Comparison of ENCODE assay signal across 9 cellular contexts in genomic region chr12:71755146-71755892, GRCh38. TPM values are rescaled to one million over a fixed set of nuclear protein-coding genes. Genes with fewer than 3 reads are reported as not detected.
DNase-seq lines count a peak whose midpoint lies in the region; ATAC-seq, FAIRE-seq and TF ChIP-seq lines count a peak whose summit lies in the region.
"Had no signal": no experiment of that assay in that cellular context is flagged by ENCODE, and none has a peak within 500 bp of the region (broad histone marks: within the 10 kb centered on the region; RNA-seq: fewer than 3 reads in every experiment).

No MANE protein-coding gene starts in this region.

- H3K36me3 ChIP-seq in ascending aorta (peaks cover 0 to 29% of the 10 kb centered on the region in 2 donors), iPS-18a (ENCODE audit: control insufficient read depth, low read depth, low read length) (peaks cover 7% of the 10 kb centered on the region)

- ATAC-seq in HG03378 (IDR thresholded peaks at IDR 0.05; ENCODE audit: unreplicated experiment), result peak; percentile 64

- peak overlapping the region; percentile 91 to 96 for H3K4me3 ChIP-seq in ascending aorta
- peak overlapping the region; percentile 94 for H3K4me3 ChIP-seq in iPS-18a (ENCODE audit: low read length)
- peak overlapping the region; percentile 98 for H3K4me3 ChIP-seq in skeletal muscle cell (ENCODE audit: low read depth, low read length)

- no peak for TF ChIP-seq CTCF in ascending aorta (IDR thresholded peaks at IDR 0.05)

- intact Hi-C loops in ascending aorta (cut with DNase I), result loop anchor here (2.0 to 10.0 kb wide), 4 partner anchors 69 to 1511 kb away; partner anchors contain the start of genes CNOT2 and TMEM19

- H3K27ac ChIP-seq in ascending aorta (peak overlapping the region; percentile 97 to 98), iPS-18a (ENCODE audit: low read length) (no peak overlapping the region)

- DNase-seq in C1 segment of cervical spinal cord (lab: John Stamatoyannopoulos, UW) (peak in 11 of 14 donors; percentile 40 to 73 (median 61)), GM19239 (ENCODE audit: insufficient read length, low spot score) (peak; percentile 39), T follicular helper cell (ENCODE audit: low read depth) (peak; percentile 37), ascending aorta (ENCODE audit: low spot score in 2 of 2) (peak in 1 of 2 donors; percentile 75), skeletal muscle cell (ENCODE audit: low read depth) (peak; percentile 30), NCI-H524 treated with DMSO at 0.1 percent for 48 hours (lab: John Stamatoyannopoulos, UW) (no peak)

- H3K27me3 ChIP-seq in ascending aorta (no peaks in the 10 kb centered on the region), iPS-18a (ENCODE audit: control insufficient read depth, insufficient read depth, low read length) (no peaks in the 10 kb centered on the region)

- H3K9me3 ChIP-seq in ascending aorta, result peaks cover 0 to 15% of the 10 kb centered on the region in 2 donors
- H3K9me3 ChIP-seq in iPS-18a (ENCODE audit: control insufficient read depth, low read depth, low read length), result no peaks in the 10 kb centered on the region

- H3K4me1 ChIP-seq in ascending aorta, result peaks cover 4 to 12% of the 10 kb centered on the region in 2 donors
- H3K4me1 ChIP-seq in iPS-18a (ENCODE audit: control insufficient read depth, low read depth, low read length), result peaks cover 11% of the 10 kb centered on the region

- FAIRE-seq in GM19239 (lab: Jason Lieb, UNC), result peak; percentile 65
- FAIRE-seq: colon had no signal

- peak overlapping the region; percentile 85 for H3K9ac ChIP-seq in iPS-18a (ENCODE audit: low read length)

RNA-seq across cellular contexts. Expression of gene RAB21, which starts 0.7 kb away (rescaled TPM):
- 6.5 TPM for total RNA-seq in ascending aorta
